Comparison of ENCODE assay signal across 18 cellular contexts in the genomic region with DNA sequence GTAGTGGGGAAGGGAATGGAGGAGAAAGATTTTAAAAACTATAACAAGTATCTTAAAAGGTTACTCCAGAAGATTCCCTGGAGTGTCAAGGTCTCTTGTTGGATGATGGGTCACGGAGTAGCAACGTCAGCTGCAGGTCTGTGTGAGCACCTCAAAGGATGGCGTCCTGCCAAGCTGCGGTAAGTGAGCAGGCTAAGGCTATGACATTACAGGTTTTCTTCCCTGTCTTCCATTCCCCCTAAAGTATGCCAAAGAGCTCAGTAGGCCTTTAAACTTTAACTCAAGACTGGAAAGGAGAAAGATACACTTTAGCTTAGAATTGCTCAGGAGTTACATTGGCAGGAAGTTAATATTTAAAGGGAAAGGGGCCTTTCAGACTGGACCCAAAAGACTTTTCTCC. TPM values are rescaled to one million over a fixed set of nuclear protein-coding genes. Genes with fewer than 3 reads are reported as not detected.
DNase-seq lines count a peak whose midpoint lies in the region; ATAC-seq and TF ChIP-seq lines count a peak whose summit lies in the region.
"Had no signal": no experiment of that assay in that cellular context is flagged by ENCODE, and none has a peak within 500 bp of the region (broad histone marks: within the 10 kb centered on the region; RNA-seq: fewer than 3 reads in every experiment).

No MANE protein-coding gene starts in this region.

- BruUV-seq in Calu3 (replicated peaks; lab: Mats Ljungman, UMichigan): no TSS peak

- TF ChIP-seq CTCF in Calu3 (IDR thresholded peaks at IDR 0.05; ENCODE audit: unreplicated experiment): no peak

- H3K4me1 Mint-ChIP-seq in Calu3 (ENCODE audit: low read depth, unreplicated experiment): no peaks in the 10 kb centered on the region
- H3K4me1 Mint-ChIP-seq: B cell; CD4-positive, CD25-positive, alpha-beta regulatory T cell had no signal

- ATAC-seq in GM21825 (IDR thresholded peaks at IDR 0.05; ENCODE audit: unreplicated experiment): no peak
- ATAC-seq: K562, Panc1, T-helper 17 cell had no signal

- no peaks in the 10 kb centered on the region for H3K9me3 Mint-ChIP-seq in Calu3 (ENCODE audit: low read depth, unreplicated experiment)
- H3K9me3 Mint-ChIP-seq: CD4-positive, CD25-positive, alpha-beta regulatory T cell had no signal

- H3K4me3 Mint-ChIP-seq in Calu3 (ENCODE audit: low read depth, unreplicated experiment): no peak overlapping the region
- H3K4me3 Mint-ChIP-seq: B cell; CD4-positive, CD25-positive, alpha-beta regulatory T cell; T-helper 17 cell had no signal

- H3K27ac Mint-ChIP-seq in Calu3 (ENCODE audit: unreplicated experiment): no peak overlapping the region
- H3K27ac Mint-ChIP-seq: B cell; CD4-positive, CD25-positive, alpha-beta regulatory T cell; T-helper 17 cell had no signal

- intact Hi-C loops in Calu3 (cut with micrococcal nuclease; ENCODE audit: unreplicated experiment): no loop called here

- CTCF ChIA-PET in Calu3 (lab: Charles Lee): interaction anchor here (0.6 kb wide), 1 partner anchor 161 kb away, joined by 4 read pairs; no protein-coding TSS in a partner anchor

- DNase-seq in ACHN (peak; percentile 53), Calu3 (peak; percentile 30), RPMI8226 (peak; percentile 11), glomerular visceral epithelial cell (ENCODE audit: extremely low spot score) (peak; percentile 84), SW 1271 (lab: John Stamatoyannopoulos, UW) (no peak)
- no peak for DNase-seq in activated naive CD4-positive, alpha-beta T cell treated with Interleukin-2 at 50 U/mL for 16 hours
- DNase-seq: Caco-2; CD4-positive, CD25-positive, alpha-beta regulatory T cell; NCI-H1436; NCI-H2081 treated with DMSO at 0.1 percent for 48 hours; NCI-H446 treated with DMSO at 0.1 percent for 48 hours; NCI-H774; SIG-M5; T-helper 17 cell had no signal

- in situ Hi-C loops in ACHN (cut with HindIII; ENCODE audit: low pct_ligation_motif_present, low pct_unique_long_range_greater_than_20kb, low sequenced_read_pairs): no loop called here

- H3K36me3 Mint-ChIP-seq in Calu3 (ENCODE audit: insufficient read depth, unreplicated experiment): no peaks in the 10 kb centered on the region
- H3K36me3 Mint-ChIP-seq: CD4-positive, CD25-positive, alpha-beta regulatory T cell had no signal

- H3K27me3 Mint-ChIP-seq in Calu3 (ENCODE audit: unreplicated experiment): peaks cover 16% of the 10 kb centered on the region
- H3K27me3 Mint-ChIP-seq: B cell; CD4-positive, CD25-positive, alpha-beta regulatory T cell had no signal

RNA-seq across cellular contexts. Expression of a gene that starts 17.5 kb away (rescaled TPM):
- total RNA-seq in Calu3 (2022): 3.2 and 3.3 TPM in 2 replicates
- total RNA-seq: B cell, Caco-2, T-helper 17 cell had no signal

Comparison
In these comparisons a context has a peak if more than half of its experiments do, and no peak if none do; other contexts are left out.
1. DNase-seq: peak in ACHN (single experiment), Calu3 (single experiment), RPMI8226 (single experiment) and glomerular visceral epithelial cell (single experiment); none in activated naive CD4-positive, alpha-beta T cell treated with Interleukin-2 at 50 U/mL for 16 hours (single experiment) and SW 1271 (0 of 2).